ENCODE assay signal across 9 cellular contexts in the genomic region with DNA sequence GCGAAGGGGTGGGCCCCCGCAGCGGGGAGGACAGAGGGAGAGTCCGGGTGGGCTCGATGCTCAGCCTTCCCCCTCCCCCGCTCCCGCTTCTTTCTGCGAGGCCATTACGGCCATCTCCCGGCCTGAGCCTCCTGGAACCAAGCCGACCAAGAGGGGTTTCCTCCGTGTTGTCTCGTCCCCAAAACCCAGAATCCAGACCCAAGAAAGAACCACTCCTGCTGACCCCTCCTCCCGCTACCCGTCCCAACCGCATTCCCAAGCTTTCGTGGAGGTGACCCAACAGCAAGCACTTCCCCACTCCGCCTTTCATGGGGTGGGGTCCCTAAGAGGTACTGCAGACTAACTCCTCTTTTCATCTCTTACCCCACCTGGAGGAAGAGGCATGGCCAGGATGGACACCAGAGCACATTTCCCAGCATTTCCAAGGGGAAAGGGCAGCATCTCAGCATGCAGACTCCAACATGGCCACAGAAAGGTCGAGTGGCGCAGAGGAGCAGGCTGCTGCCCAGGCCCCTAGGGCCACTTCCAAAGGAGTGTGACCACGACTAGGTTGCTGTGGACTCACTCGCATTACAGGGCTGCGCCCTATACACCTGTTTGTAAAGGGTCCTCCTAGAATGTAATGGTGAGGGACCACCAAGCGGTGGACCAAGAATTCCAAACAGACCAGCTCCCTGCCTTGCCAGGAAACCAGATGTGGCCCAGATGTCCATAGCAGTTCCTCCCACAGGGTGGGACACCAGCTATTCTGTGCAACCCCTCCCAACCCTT. TPM values are rescaled to one million over a fixed set of nuclear protein-coding genes. Genes with fewer than 3 reads are reported as not detected.
DNase-seq lines count a peak whose midpoint lies in the region; ATAC-seq, FAIRE-seq and TF ChIP-seq lines count a peak whose summit lies in the region.
"Had no signal": no experiment of that assay in that cellular context is flagged by ENCODE, and none has a peak within 500 bp of the region (broad histone marks: within the 10 kb centered on the region; RNA-seq: fewer than 3 reads in every experiment).

No MANE protein-coding gene starts in this region.

- H3K27me3 ChIP-seq in keratinocyte (ENCODE audit: control insufficient read depth, extremely low read depth, insufficient read depth, low read length) = no peaks in the 10 kb centered on the region
- H3K27me3 ChIP-seq in testis = no peaks in the 10 kb centered on the region

- peak overlapping the region; percentile 36; the same call in 1 of the 2 replicates for H3K4me3 ChIP-seq in GM08714 (ENCODE audit: low read length)
- peak overlapping the region in 1 of 3 experiments; percentile 58 for H3K4me3 ChIP-seq in keratinocyte (ENCODE audit: control insufficient read depth in 2 of 3, extremely low read depth in 1 of 3, insufficient read depth in 2 of 3, low read depth in 1 of 3, low read length in 3 of 3)
- H3K4me3 ChIP-seq in testis = peak overlapping the region; percentile 43 to 64

- peak overlapping the region; percentile 50 for H2AFZ ChIP-seq in keratinocyte (ENCODE audit: control insufficient read depth, low read length)

- no peaks in the 10 kb centered on the region for H3K9me3 Mint-ChIP-seq in activated naive CD8-positive, alpha-beta T cell treated with anti-CD3 and anti-CD28 coated beads, Interleukin-2, amount 10 ng/mL, durations not matched to agents 7 days and 5 days

- no peaks in the 10 kb centered on the region for H3K36me3 Mint-ChIP-seq in activated naive CD8-positive, alpha-beta T cell treated with anti-CD3 and anti-CD28 coated beads, Interleukin-2, amount 10 ng/mL, durations not matched to agents 7 days and 5 days

- peak overlapping the region; percentile 79 for H3K4me2 ChIP-seq in keratinocyte (ENCODE audit: control insufficient read depth, extremely low read depth, insufficient read depth, low read depth, low read length)

- H3K4me1 ChIP-seq in keratinocyte (ENCODE audit: control insufficient read depth, extremely low read depth, insufficient read depth, low read length) (peaks cover 34% of the 10 kb centered on the region), testis (peaks cover 27% of the 10 kb centered on the region)

- peak overlapping the region; percentile 77 for H3K27ac Mint-ChIP-seq in activated naive CD8-positive, alpha-beta T cell treated with anti-CD3 and anti-CD28 coated beads, Interleukin-2, amount 10 ng/mL, durations not matched to agents 7 days and 5 days

- no peaks in the 10 kb centered on the region for H4K20me1 ChIP-seq in keratinocyte (ENCODE audit: control insufficient read depth, extremely low read depth, insufficient read depth, low read length)

- H3K27me3 Mint-ChIP-seq in activated naive CD8-positive, alpha-beta T cell treated with anti-CD3 and anti-CD28 coated beads, Interleukin-2, amount 10 ng/mL, durations not matched to agents 7 days and 5 days = peaks cover 8% of the 10 kb centered on the region

- WGBS in testis, 2 donors = 11 to 12% methylated on average over 24 of the region's 24 CpGs

- no peak for DNase-seq in activated naive CD8-positive, alpha-beta T cell treated with anti-CD3 and anti-CD28 coated beads, Interleukin-2, amount 10 ng/mL, durations not matched to agents 7 days and 5 days
- no peak for DNase-seq in keratinocyte (ENCODE audit: low read depth, low spot score)
- DNase-seq in testis = peak; percentile 28
- no peak for DNase-seq in GM20000 (ENCODE audit: low spot score)
- DNase-seq in NCI-H510A (lab: John Stamatoyannopoulos, UW) = no peak

- peak overlapping the region; percentile 85 for H3K4me3 Mint-ChIP-seq in activated naive CD8-positive, alpha-beta T cell treated with anti-CD3 and anti-CD28 coated beads, Interleukin-2, amount 10 ng/mL, durations not matched to agents 7 days and 5 days

- H3K79me2 ChIP-seq in keratinocyte (ENCODE audit: control insufficient read depth, insufficient read depth, low read length) = no peaks in the 10 kb centered on the region

- H3K9me3 ChIP-seq in keratinocyte (ENCODE audit: control insufficient read depth, low read depth, low read length) (no peaks in the 10 kb centered on the region), testis (no peaks in the 10 kb centered on the region)

- H3K9ac ChIP-seq in keratinocyte (ENCODE audit: control insufficient read depth, extremely low read depth, insufficient read depth, low read length) = peak overlapping the region; percentile 6

- H3K27ac ChIP-seq in keratinocyte (ENCODE audit: control insufficient read depth, insufficient read depth, low read length) = no peak overlapping the region
- peak overlapping the region; percentile 62 to 91 for H3K27ac ChIP-seq in testis

- dilution Hi-C loops in keratinocyte (cut with MboI; ENCODE audit: extremely low pct_ligation_motif_present, low sequenced_read_pairs) = no loop called here

- TF ChIP-seq POLR2A in testis (IDR thresholded peaks at IDR 0.05) = no peak

- ATAC-seq in HG03342 (IDR thresholded peaks at IDR 0.05; ENCODE audit: unreplicated experiment) (peak; percentile 9), GM21360 (IDR thresholded peaks at IDR 0.05; ENCODE audit: unreplicated experiment) (no peak)
- ATAC-seq in activated naive CD8-positive, alpha-beta T cell treated with anti-CD3 and anti-CD28 coated beads, Interleukin-2, amount 10 ng/mL, durations not matched to agents 7 days and 5 days (ENCODE audit: low read depth) = peak; percentile 15

- FAIRE-seq in keratinocyte (lab: Jason Lieb, UNC) = no peak
- FAIRE-seq: TTC549 had no signal

- TF ChIP-seq CTCF in keratinocyte (optimal IDR thresholded peaks at IDR 0.05 in 1 of 3, IDR thresholded peaks at IDR 0.05 in 1 of 3, conservative IDR thresholded peaks at IDR 0.05 in 1 of 3; ENCODE audit: extremely low read depth in 1 of 3, insufficient read depth in 2 of 3, low read length in 3 of 3) = no peak
- peak in 1 of 3 experiments; percentile 19 for TF ChIP-seq CTCF in testis (IDR thresholded peaks at IDR 0.05)
- no peak for TF ChIP-seq CTCF in GM20000 (IDR thresholded peaks at IDR 0.05; ENCODE audit: extremely low read depth, missing control alignments)

- H3K9me1 ChIP-seq in keratinocyte (ENCODE audit: control insufficient read depth, extremely low read depth, insufficient read depth, low read length) = peaks cover 3% of the 10 kb centered on the region

- POLR2A ChIA-PET in activated naive CD8-positive, alpha-beta T cell treated with anti-CD3 and anti-CD28 coated beads, Interleukin-2, amount 10 ng/mL, durations not matched to agents 7 days and 5 days (lab: Charles Lee) = interaction anchor here (1.0 to 3.0 kb wide), 8 partner anchors 9 to 404 kb away, joined by 3 to 34 read pairs (median 4); a partner anchor contains a TSS

- H3K4me1 Mint-ChIP-seq in activated naive CD8-positive, alpha-beta T cell treated with anti-CD3 and anti-CD28 coated beads, Interleukin-2, amount 10 ng/mL, durations not matched to agents 7 days and 5 days = peaks cover 14% of the 10 kb centered on the region

- H3K36me3 ChIP-seq in keratinocyte (ENCODE audit: control insufficient read depth in 2 of 2, extremely low read depth in 1 of 2, insufficient read depth in 2 of 2, low read length in 2 of 2) (no peaks in the 10 kb centered on the region), testis (ENCODE audit: low read depth, missing control alignments) (no peaks in the 10 kb centered on the region)

- intact Hi-C loops in testis (cut with DNase I; ENCODE audit: low total_unique reads) = loop anchor here (2.0 to 10.0 kb wide), 2 partner anchors 303 to 409 kb away; a partner anchor contains a TSS

RNA-seq across cellular contexts. Expression of a gene that starts 53.5 kb away (rescaled TPM):
- 10 to 100 TPM; 44.1 to 51.6 TPM for total RNA-seq in activated naive CD8-positive, alpha-beta T cell treated with anti-CD3 and anti-CD28 coated beads, Interleukin-2, amount 10 ng/mL, durations not matched to agents 7 days and 5 days
- 103 to 136 TPM (median 133 TPM) in 3 replicates for polyA plus RNA-seq in keratinocyte
- polyA plus RNA-seq in keratinocyte (2011; ENCODE audit: low read depth) = 45.9 TPM
- polyA plus RNA-seq in keratinocyte (2011; cell fraction: cytosol; rRNA removed) = 88.9 and 109 TPM in 2 replicates
- polyA plus RNA-seq in keratinocyte (2011; cell fraction: nucleus; rRNA removed) = 49.1 and 53.5 TPM in 2 replicates
- polyA plus RNA-seq in keratinocyte (2012; ENCODE audit: low replicate concordance) = 77.7 and 139 TPM in 2 replicates
- 33.2 to 34.7 TPM (median 34.0 TPM) in 3 replicates for polyA minus RNA-seq in keratinocyte
- 33.4 TPM for polyA minus RNA-seq in keratinocyte (2011; cell fraction: cytosol; rRNA and poly(A)+ RNA removed)
- polyA minus RNA-seq in keratinocyte (2011; cell fraction: nucleus; rRNA and poly(A)+ RNA removed) = 12.3 and 12.7 TPM in 2 replicates
- total RNA-seq in testis = 10 to 100 TPM; 47.6 to 53.5 TPM
- 86.5 TPM for polyA plus RNA-seq in testis (ENCODE audit: insufficient read depth, low read depth, low replicate concordance)

RNA-seq across cellular contexts. Expression of a gene that starts 53.6 kb away (rescaled TPM):
- 10 to 100 TPM; 20.8 to 21.8 TPM for total RNA-seq in activated naive CD8-positive, alpha-beta T cell treated with anti-CD3 and anti-CD28 coated beads, Interleukin-2, amount 10 ng/mL, durations not matched to agents 7 days and 5 days
- 64.8 to 110 TPM (median 80.8 TPM) in 3 replicates for polyA plus RNA-seq in keratinocyte
- 28.5 TPM for polyA plus RNA-seq in keratinocyte (2011; ENCODE audit: low read depth)
- 66.2 and 76.7 TPM in 2 replicates for polyA plus RNA-seq in keratinocyte (2011; cell fraction: cytosol; rRNA removed)
- polyA plus RNA-seq in keratinocyte (2011; cell fraction: nucleus; rRNA removed) = 203 and 247 TPM in 2 replicates
- 54.7 and 68.7 TPM in 2 replicates for polyA plus RNA-seq in keratinocyte (2012; ENCODE audit: low replicate concordance)
- 151 to 266 TPM (median 170 TPM) in 3 replicates for polyA minus RNA-seq in keratinocyte
- polyA minus RNA-seq in keratinocyte (2011; cell fraction: cytosol; rRNA and poly(A)+ RNA removed) = 121 TPM
- polyA minus RNA-seq in keratinocyte (2011; cell fraction: nucleus; rRNA and poly(A)+ RNA removed) = 107 and 122 TPM in 2 replicates
- 100 to 1,000 TPM; 139 to 170 TPM for total RNA-seq in testis
- polyA plus RNA-seq in testis (ENCODE audit: insufficient read depth, low read depth, low replicate concordance) = 79.0 TPM

Comparison
In these comparisons a context has a peak if more than half of its experiments do, and no peak if none do; other contexts are left out.
1. RNA of a gene that starts 53.6 kb away (total RNA-seq): 139 to 170 TPM in testis; 20.8 to 21.8 TPM in activated naive CD8-positive, alpha-beta T cell treated with anti-CD3 and anti-CD28 coated beads, Interleukin-2, amount 10 ng/mL, durations not matched to agents 7 days and 5 days; every median in the first group is over 4 times any median in the second.